Comparison of ENCODE assay signal across 1 cellular context in the genomic region with DNA sequence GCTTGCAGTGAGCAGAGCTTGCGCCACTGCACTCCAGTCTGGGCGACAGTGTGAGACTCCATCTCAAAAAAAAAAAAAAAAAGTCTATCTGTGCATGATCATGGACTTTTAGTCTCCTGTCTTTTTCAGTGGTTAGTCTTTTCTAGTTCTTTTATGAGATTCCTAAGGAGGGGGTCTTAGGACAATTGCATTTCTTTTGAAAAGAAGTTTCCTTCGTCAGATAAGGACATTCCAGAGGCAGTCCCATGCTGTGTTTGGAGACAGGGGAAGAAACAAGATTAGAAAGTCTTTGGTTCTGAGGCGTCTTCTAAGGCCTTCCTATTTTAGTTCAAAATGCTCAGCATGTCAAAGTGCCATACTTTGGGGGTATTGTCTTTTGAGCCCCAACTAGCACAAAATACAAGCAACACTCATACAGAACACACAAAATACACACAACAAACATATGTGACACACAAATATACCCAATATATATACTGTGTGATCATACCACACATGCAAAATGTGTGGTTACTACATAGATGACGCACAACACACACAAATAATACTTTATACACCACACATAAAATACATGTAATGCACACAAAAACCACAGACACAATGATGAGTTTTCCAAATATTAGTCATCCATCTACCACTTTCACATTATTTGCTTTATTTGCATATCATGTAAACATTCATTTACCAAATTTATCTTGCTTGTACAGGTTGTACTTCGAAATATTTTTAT.
TF ChIP-seq lines count a peak whose summit lies in the region.

No MANE protein-coding gene starts in this region.

TF ChIP-seq in HepG2, 621 proteins besides CTCF, POLR2A, EP300 and RAD21:
- TF ChIP-seq, protein P1, sequence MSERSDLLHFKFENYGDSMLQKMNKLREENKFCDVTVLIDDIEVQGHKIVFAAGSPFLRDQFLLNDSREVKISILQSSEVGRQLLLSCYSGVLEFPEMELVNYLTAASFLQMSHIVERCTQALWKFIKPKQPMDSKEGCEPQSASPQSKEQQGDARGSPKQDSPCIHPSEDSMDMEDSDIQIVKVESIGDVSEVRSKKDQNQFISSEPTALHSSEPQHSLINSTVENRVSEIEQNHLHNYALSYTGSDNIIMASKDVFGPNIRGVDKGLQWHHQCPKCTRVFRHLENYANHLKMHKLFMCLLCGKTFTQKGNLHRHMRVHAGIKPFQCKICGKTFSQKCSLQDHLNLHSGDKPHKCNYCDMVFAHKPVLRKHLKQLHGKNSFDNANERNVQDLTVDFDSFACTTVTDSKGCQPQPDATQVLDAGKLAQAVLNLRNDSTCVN (CRISPR knock-in tag; IDR thresholded peaks at IDR 0.05; ENCODE audit: borderline replicate concordance) = no peak
- TF ChIP-seq HDAC2 (CRISPR knock-in tag; IDR thresholded peaks at IDR 0.05) = no peak
